9 cellular contexts compared by ENCODE assay signal in genomic region chr18:46332956-46333355, GRCh38.
DNase-seq lines count a peak whose midpoint lies in the region; ATAC-seq, FAIRE-seq and TF ChIP-seq lines count a peak whose summit lies in the region.
"Had no signal": no experiment of that assay in that cellular context is flagged by ENCODE, and none has a peak within 500 bp of the region (broad histone marks: within the 10 kb centered on the region; RNA-seq: fewer than 3 reads in every experiment).

No MANE protein-coding gene starts in this region.

- DNase-seq in D721Med (ENCODE audit: insufficient read length, low spot score) (no peak), NCI-H526 treated with DMSO at 0.1 percent for 48 hours (lab: John Stamatoyannopoulos, UW) (peak; percentile 33), epithelial cell of esophagus (ENCODE audit: low read depth) (no peak), activated gamma-delta T cell (lab: John Stamatoyannopoulos, UW) (no peak), uterus (no peak), NCI-H1105 (lab: John Stamatoyannopoulos, UW) (no peak)
- DNase-seq: stimulated activated CD4-positive, alpha-beta T cell treated with anti-CD3 and anti-CD28 coated beads, Interleukin-4, amount 100 ng/mL, for 4 hours had no signal

- H3K4me1 ChIP-seq in neuron (ENCODE audit: insufficient read depth, low read length): peaks cover 38% of the 10 kb centered on the region
- H3K4me1 ChIP-seq in uterus: peaks cover 0 to 12% of the 10 kb centered on the region in 2 donors

- FAIRE-seq in D721Med (lab: Jason Lieb, UNC): peak; percentile 29

- no peak overlapping the region for H3K27ac ChIP-seq in uterus

- intact Hi-C loops in uterus (cut with DNase I; ENCODE audit: low total_unique reads): no loop called here

- no peaks in the 10 kb centered on the region for H3K27me3 ChIP-seq in neuron (ENCODE audit: insufficient read depth, low read length)
- no peaks in the 10 kb centered on the region for H3K27me3 ChIP-seq in uterus

- H3K4me3 ChIP-seq in epithelial cell of esophagus (ENCODE audit: low read length): peak overlapping the region; percentile 63
- peak overlapping the region; percentile 64 for H3K4me3 ChIP-seq in neuron (ENCODE audit: low read length)
- H3K4me3 ChIP-seq in uterus: no peak overlapping the region

- no peak for TF ChIP-seq POLR2A in uterus (IDR thresholded peaks at IDR 0.05)

- no peak for TF ChIP-seq CTCF in D721Med (IDR thresholded peaks at IDR 0.05; ENCODE audit: insufficient read depth, missing control alignments)
- no peak for TF ChIP-seq CTCF in epithelial cell of esophagus (IDR thresholded peaks at IDR 0.05; ENCODE audit: insufficient read depth, low read depth, low read length, missing control alignments)
- no peak for TF ChIP-seq CTCF in uterus (IDR thresholded peaks at IDR 0.05)

- no peak for ATAC-seq in GM18870 (IDR thresholded peaks at IDR 0.05; ENCODE audit: unreplicated experiment)

- H3K36me3 ChIP-seq in neuron (ENCODE audit: insufficient read depth, low read length) (no peaks in the 10 kb centered on the region), uterus (no peaks in the 10 kb centered on the region)

- H3K9me3 ChIP-seq in neuron (ENCODE audit: low read length) (no peaks in the 10 kb centered on the region), uterus (no peaks in the 10 kb centered on the region)

- no peak overlapping the region for H2AFZ ChIP-seq in neuron (ENCODE audit: low read depth, low read length)

Comparison
In these comparisons a context has a peak if more than half of its experiments do, and no peak if none do; other contexts are left out.
1. H3K4me3 ChIP-seq: peak in epithelial cell of esophagus (single experiment) and neuron (single experiment); none in uterus (0 of 2).